In genomic region chr20:8788275-8788674, GRCh38 we compare ENCODE assay signal across 21 cellular contexts.
DNase-seq lines count a peak whose midpoint lies in the region; ATAC-seq, FAIRE-seq and TF ChIP-seq lines count a peak whose summit lies in the region.
"Had no signal": no experiment of that assay in that cellular context is flagged by ENCODE, and none has a peak within 500 bp of the region (broad histone marks: within the 10 kb centered on the region; RNA-seq: fewer than 3 reads in every experiment).

No MANE protein-coding gene starts in this region.

- CTCF ChIA-PET in A549 (lab: Yijun Ruan, JAX) (interaction anchor here (0.7 to 4.9 kb wide), 9 partner anchors 16 to 605 kb away, joined by 3 to 59 read pairs (median 5); no protein-coding TSS in a partner anchor), IMR-90 (lab: Yijun Ruan, JAX) (interaction anchor here (1.4 kb wide), 1 partner anchor 15 kb away, joined by 4 read pairs; no protein-coding TSS in a partner anchor)

- H3K27ac ChIP-seq in A549, result no peak overlapping the region
- no peak overlapping the region for H3K27ac ChIP-seq in IMR-90 (ENCODE audit: insufficient read depth, low read length)
- H3K27ac ChIP-seq in hepatocyte, result peak overlapping the region; percentile 36
- peak overlapping the region; percentile 78 for H3K27ac ChIP-seq in neural progenitor cell
- no peak overlapping the region for H3K27ac ChIP-seq in adrenal gland

- no peak overlapping the region for H3K18ac ChIP-seq in IMR-90 (ENCODE audit: low read depth, low read length)

- POLR2A ChIA-PET in A549 (lab: Yijun Ruan, JAX), result no interaction called here
- POLR2A ChIA-PET in IMR-90 (lab: Charles Lee; ENCODE audit: unreplicated experiment), result no interaction called here

- peaks cover 20% of the 10 kb centered on the region for H3F3A ChIP-seq in neural progenitor cell (ENCODE audit: low read depth)

- DNase-seq in A549 (ENCODE audit: low read depth in 1 of 2, low spot score in 1 of 2) (no peak), IMR-90 (no peak), hepatocyte (ENCODE audit: low spot score) (no peak), neural progenitor cell (ENCODE audit: low spot score) (no peak), adrenal gland (no peak), NCI-H2081 treated with DMSO at 0.1 percent for 48 hours (lab: John Stamatoyannopoulos, UW) (no peak)
- no peak for DNase-seq in activated T-cell treated with anti-CD3 and anti-CD28 coated beads, Interleukin-2, amount 50 U/mL, for 1 hour
- DNase-seq: 8988T; C1 segment of cervical spinal cord; Calu3; CD4-positive, alpha-beta memory T cell; COR-L47; DMS53; DMS79 treated with DMSO at 0.1 percent for 48 hours; GF-D8; GOT3; HFFc6 had no signal

- TF ChIP-seq CTCF in A549 (IDR thresholded peaks at IDR 0.05) (no peak), IMR-90 (conservative IDR thresholded peaks at IDR 0.05; ENCODE audit: low read depth, low read length) (no peak), hepatocyte (IDR thresholded peaks at IDR 0.05; ENCODE audit: poor library complexity) (no peak), neural progenitor cell (IDR thresholded peaks at IDR 0.05) (no peak), adrenal gland (IDR thresholded peaks at IDR 0.05) (no peak)

- H2AFZ ChIP-seq in IMR-90 (replicated peaks; ENCODE audit: low read length, poor library complexity) (no peak overlapping the region), hepatocyte (no peak overlapping the region), neural progenitor cell (replicated peaks) (no peak overlapping the region)

- no peak overlapping the region for H2AK9ac ChIP-seq in IMR-90 (replicated peaks; ENCODE audit: low read depth, low read length, poor library complexity)

- TF ChIP-seq POLR2A in A549 (IDR thresholded peaks at IDR 0.05; ENCODE audit: low read length) (no peak), IMR-90 (IDR thresholded peaks at IDR 0.05; ENCODE audit: low read depth, low read length) (no peak), adrenal gland (IDR thresholded peaks at IDR 0.05) (no peak)

- no peaks in the 10 kb centered on the region for H3K9me2 ChIP-seq in hepatocyte (replicated peaks; ENCODE audit: insufficient read depth)

- no peak overlapping the region for H3K4me3 Mint-ChIP-seq in neural progenitor cell
- H3K4me3 Mint-ChIP-seq: CD4-positive, alpha-beta memory T cell; HFFc6 had no signal

- no peak overlapping the region for H2AK5ac ChIP-seq in IMR-90 (ENCODE audit: low read depth, low read length)

- H3K56ac ChIP-seq in IMR-90 (ENCODE audit: extremely low read depth, insufficient read depth, low read length), result no peak overlapping the region

- H3K79me2 ChIP-seq in hepatocyte (no peaks in the 10 kb centered on the region), neural progenitor cell (ENCODE audit: low read depth) (no peaks in the 10 kb centered on the region)

- H2BK15ac ChIP-seq in IMR-90 (ENCODE audit: low read depth, low read length), result no peak overlapping the region

- H3K4ac ChIP-seq in IMR-90 (ENCODE audit: low read depth, low read length), result no peak overlapping the region

- H3K9me3 Mint-ChIP-seq in neural progenitor cell, result no peaks in the 10 kb centered on the region
- H3K9me3 Mint-ChIP-seq: CD4-positive, alpha-beta memory T cell; HFFc6 had no signal

- H3K4me2 ChIP-seq in A549, result no peak overlapping the region
- H3K4me2 ChIP-seq in IMR-90 (ENCODE audit: low read depth, low read length), result no peak overlapping the region
- no peak overlapping the region for H3K4me2 ChIP-seq in hepatocyte
- H3K4me2 ChIP-seq in neural progenitor cell, result peak overlapping the region; percentile 44

- H3K36me3 ChIP-seq in IMR-90 (ENCODE audit: control insufficient read depth, insufficient read depth, low read length) (no peaks in the 10 kb centered on the region), hepatocyte (replicated peaks; ENCODE audit: insufficient read depth, low read depth) (no peaks in the 10 kb centered on the region), neural progenitor cell (no peaks in the 10 kb centered on the region), adrenal gland (replicated peaks in 1 of 2) (no peaks in the 10 kb centered on the region)
- H3K36me3 ChIP-seq: HAP-1 had no signal

- no peaks in the 10 kb centered on the region for H3K79me1 ChIP-seq in IMR-90 (ENCODE audit: low read depth in 1 of 2, low read length in 2 of 2)

- H2BK20ac ChIP-seq in IMR-90 (ENCODE audit: low read depth, low read length), result no peak overlapping the region

- H3K27me3 ChIP-seq in IMR-90 (ENCODE audit: control insufficient read depth, insufficient read depth, low read length) (no peaks in the 10 kb centered on the region), hepatocyte (no peaks in the 10 kb centered on the region), neural progenitor cell (no peaks in the 10 kb centered on the region), adrenal gland (no peaks in the 10 kb centered on the region)

- dilution Hi-C loops in IMR-90 (cut with HindIII; ENCODE audit: low sequenced_read_pairs, unreplicated experiment), result no loop called here

- no peak overlapping the region for H4K91ac ChIP-seq in IMR-90 (ENCODE audit: insufficient read depth, low read depth, low read length)

- BruUV-seq in IMR-90 (replicated peaks; lab: Mats Ljungman, UMichigan), result no TSS peak

- no peak overlapping the region for H4K8ac ChIP-seq in IMR-90 (ENCODE audit: low read depth in 2 of 2, low read length in 2 of 2)

- no peaks in the 10 kb centered on the region for H3K9me1 ChIP-seq in IMR-90 (ENCODE audit: insufficient read depth, low read length)

- no peak overlapping the region for H3K23ac ChIP-seq in IMR-90 (ENCODE audit: low read depth, low read length)

- TF ChIP-seq RAD21 in A549 (conservative IDR thresholded peaks at IDR 0.05 in 1 of 2, IDR thresholded peaks at IDR 0.05 in 1 of 2) (no peak), IMR-90 (IDR thresholded peaks at IDR 0.05; ENCODE audit: low read length) (no peak)

- 97% methylated on average over 2 of the region's 2 CpGs for WGBS in A549 (ENCODE audit: missing lambda C conversion rate)
- WGBS in IMR-90 (ENCODE audit: extremely low coverage in 2 of 2, insufficient read length in 1 of 2), 2 experiments, result no CpG with 5 or more reads among the region's 2 CpGs
- 87% methylated on average over 2 of the region's 2 CpGs for WGBS in hepatocyte (ENCODE audit: low lambda C conversion rate, missing lambda C conversion rate)
- 93 to 98% (median 96%) methylated on average over 2 of the region's 2 CpGs for WGBS in adrenal gland, 4 donors

- H3K36me3 Mint-ChIP-seq in neural progenitor cell, result peaks cover 6% of the 10 kb centered on the region

- H3K4me3 ChIP-seq in A549, result no peak overlapping the region
- H3K4me3 ChIP-seq in IMR-90 (ENCODE audit: insufficient read depth, low read depth, low read length), result no peak overlapping the region
- no peak overlapping the region for H3K4me3 ChIP-seq in hepatocyte
- no peak overlapping the region for H3K4me3 ChIP-seq in neural progenitor cell
- no peak overlapping the region for H3K4me3 ChIP-seq in adrenal gland
- H3K4me3 ChIP-seq: HAP-1 had no signal

- H2BK5ac ChIP-seq in IMR-90 (ENCODE audit: low read depth, low read length, poor library complexity, severe bottlenecking), result no peak overlapping the region

- intact Hi-C loops in IMR-90 (cut with micrococcal nuclease) (no loop called here), adrenal gland (cut with DNase I) (loop anchor here in 1 of 2 donors (10.0 kb wide), 1 partner anchor 577 kb away; no protein-coding TSS in a partner anchor)

- no peak overlapping the region for H4K5ac ChIP-seq in IMR-90 (ENCODE audit: low read depth, low read length)

- FAIRE-seq in A549 (lab: Jason Lieb, UNC), result peak; percentile 74
- FAIRE-seq: GM12891, GM18507, H54 had no signal

- no peaks in the 10 kb centered on the region for H4K20me1 ChIP-seq in IMR-90 (ENCODE audit: insufficient read depth, low read length)
- H4K20me1 ChIP-seq in hepatocyte (ENCODE audit: insufficient read depth, poor library complexity, severe bottlenecking), result no peaks in the 10 kb centered on the region
- H4K20me1 ChIP-seq in neural progenitor cell (ENCODE audit: low read depth), result peaks cover 6% of the 10 kb centered on the region

- H3K14ac ChIP-seq in IMR-90 (replicated peaks; ENCODE audit: low read depth, low read length), result no peak overlapping the region

- in situ Hi-C loops in IMR-90 (cut with MboI; ENCODE audit: low sequenced_read_pairs), result no loop called here

- no peaks in the 10 kb centered on the region for H3K27me3 Mint-ChIP-seq in neural progenitor cell (ENCODE audit: insufficient read depth, low read depth)
- H3K27me3 Mint-ChIP-seq: CD4-positive, alpha-beta memory T cell had no signal

- H3K9ac ChIP-seq in IMR-90 (ENCODE audit: low read depth, low read length), result no peak overlapping the region
- no peak overlapping the region for H3K9ac ChIP-seq in neural progenitor cell

- H3K27ac Mint-ChIP-seq in neural progenitor cell, result no peak overlapping the region
- H3K27ac Mint-ChIP-seq: CD4-positive, alpha-beta memory T cell; HFFc6 had no signal

- peaks cover 6% of the 10 kb centered on the region for H3K4me1 Mint-ChIP-seq in neural progenitor cell
- H3K4me1 Mint-ChIP-seq: CD4-positive, alpha-beta memory T cell had no signal

- no peak for ATAC-seq in A549
- no peak for ATAC-seq in IMR-90 (ENCODE audit: low read depth)

- H3K4me1 ChIP-seq in A549 (no peaks in the 10 kb centered on the region), IMR-90 (ENCODE audit: control insufficient read depth, insufficient read depth, low read length) (no peaks in the 10 kb centered on the region), hepatocyte (ENCODE audit: insufficient read depth) (peaks cover 2% of the 10 kb centered on the region), neural progenitor cell (peaks cover 20% of the 10 kb centered on the region), adrenal gland (replicated peaks in 1 of 2) (no peaks in the 10 kb centered on the region)

- H2BK120ac ChIP-seq in IMR-90 (ENCODE audit: low read depth, low read length), result no peak overlapping the region

- no peaks in the 10 kb centered on the region for H3K9me3 ChIP-seq in A549
- no peaks in the 10 kb centered on the region for H3K9me3 ChIP-seq in IMR-90 (ENCODE audit: control insufficient read depth, insufficient read depth, low read length)
- H3K9me3 ChIP-seq in hepatocyte (ENCODE audit: low read depth), result no peaks in the 10 kb centered on the region
- H3K9me3 ChIP-seq in neural progenitor cell (ENCODE audit: low read depth), result no peaks in the 10 kb centered on the region
- H3K9me3 ChIP-seq in adrenal gland (replicated peaks in 1 of 3), result no peaks in the 10 kb centered on the region
- H3K9me3 ChIP-seq: HAP-1 had no signal

- no peak for TF ChIP-seq EP300 in A549 (IDR thresholded peaks at IDR 0.05)

TF ChIP-seq in IMR-90, 13 proteins besides CTCF, POLR2A, EP300 and RAD21:
- TF ChIP-seq CEBPB (IDR thresholded peaks at IDR 0.05; ENCODE audit: low read depth, low read length), result peak; percentile 45
- TF ChIP-seq SMC3 (IDR thresholded peaks at IDR 0.05; ENCODE audit: low read depth, low read length), result no peak

Comparison
In these comparisons a context has a peak if more than half of its experiments do, and no peak if none do; other contexts are left out.
1. H3K27ac ChIP-seq: peak in hepatocyte (single experiment) and neural progenitor cell (single experiment); none in A549 (0 of 2), IMR-90 (single experiment) and adrenal gland (0 of 5).